ENCODE assay signal across 29 cellular contexts in genomic region chr1:223503348-223503747, GRCh38.
"Had no signal": no experiment of that assay in that cellular context is flagged by ENCODE, and none has a peak within 500 bp of the region (broad histone marks: within the 10 kb centered on the region; RNA-seq: fewer than 3 reads in every experiment).

No MANE protein-coding gene starts in this region.

- H3K4me3 ChIP-seq: left ventricle myocardium inferior, lung, neural progenitor cell, right atrium auricular region, right lobe of liver, smooth muscle cell, tibial nerve, uterus had no signal

- H3K4me1 Mint-ChIP-seq: immature natural killer cell; naive B cell; natural killer cell; stimulated activated memory B cell treated with anti-CD40 and anti-IgM and Interleukin-4, amounts not matched to agents 10 μg/mL and 1 μg/mL and 100 μg/mL, for 72 hours had no signal

- H3K4me1 ChIP-seq: left ventricle myocardium inferior, parathyroid adenoma, right atrium auricular region, right lobe of liver, tibial nerve, uterus had no signal

- H3K9me3 ChIP-seq: left ventricle myocardium inferior, neutrophil, right atrium auricular region, right lobe of liver, tibial nerve, uterus had no signal

- H3K27me3 Mint-ChIP-seq: stimulated activated naive CD8-positive, alpha-beta T cell treated with anti-CD3 and anti-CD28 coated beads, Interleukin-15, amount 100 ng/mL, for 72 hours; type B pancreatic cell had no signal

- H3K4me3 Mint-ChIP-seq: immature natural killer cell; mesothelial cell of epicardium; naive B cell; natural killer cell; nephron progenitor cell; neural progenitor cell; stimulated activated memory B cell treated with anti-CD40 and anti-IgM and Interleukin-4, amounts not matched to agents 10 μg/mL and 1 μg/mL and 100 μg/mL, for 72 hours; stimulated activated naive CD8-positive, alpha-beta T cell treated with anti-CD3 and anti-CD28 coated beads, Interleukin-15, amount 100 ng/mL, for 72 hours; type B pancreatic cell had no signal

- H3K27me3 ChIP-seq: neural progenitor cell, neutrophil, right atrium auricular region, right lobe of liver, tibial nerve, uterus had no signal

- H3K36me3 ChIP-seq: left ventricle myocardium inferior, neural progenitor cell, neutrophil, right atrium auricular region, right lobe of liver, tibial nerve, uterus had no signal

- H3K36me3 Mint-ChIP-seq: immature natural killer cell; mesothelial cell of epicardium; naive B cell; natural killer cell; neural progenitor cell; stimulated activated memory B cell treated with anti-CD40 and anti-IgM and Interleukin-4, amounts not matched to agents 10 μg/mL and 1 μg/mL and 100 μg/mL, for 72 hours; type B pancreatic cell had no signal

- DNase-seq: hippocampal formation; immature natural killer cell; kidney; left ventricle myocardium inferior; mesendoderm; naive B cell; natural killer cell; nephron progenitor cell; occipital lobe; right lobe of liver; stimulated activated CD4-positive, alpha-beta T cell treated with anti-CD3 and anti-CD28 coated beads, Interleukin-1b, Interleukin-23, amount 100 ng/mL, for 48 hours; stimulated activated CD4-positive, alpha-beta T cell treated with anti-CD3 and anti-CD28 coated beads, Interleukin-2, amount 100 ng/mL, for 48 hours; stimulated activated CD4-positive, alpha-beta T cell treated with anti-CD3 and anti-CD28 coated beads, Interleukin-4, amount 100 ng/mL, for 4 hours; stimulated activated CD8-positive, alpha-beta memory T cell treated with anti-CD3 and anti-CD28 coated beads, Interleukin-4, amount 100 ng/mL, for 48 hours; stimulated activated naive CD4-positive, alpha-beta T cell treated with Interleukin-2 at 50 U/mL for 16 hours; stimulated activated naive CD8-positive, alpha-beta T cell treated with anti-CD3 and anti-CD28 coated beads, Interleukin-15, amount 100 ng/mL, for 72 hours; substantia nigra; uterus had no signal

- H3K27ac Mint-ChIP-seq: immature natural killer cell; mesothelial cell of epicardium; naive B cell; natural killer cell; nephron progenitor cell; neural progenitor cell; progenitor cell of endocrine pancreas; stimulated activated memory B cell treated with anti-CD40 and anti-IgM and Interleukin-4, amounts not matched to agents 10 μg/mL and 1 μg/mL and 100 μg/mL, for 72 hours; stimulated activated naive CD8-positive, alpha-beta T cell treated with anti-CD3 and anti-CD28 coated beads, Interleukin-15, amount 100 ng/mL, for 72 hours; type B pancreatic cell had no signal

- H3K9ac ChIP-seq: neural progenitor cell, parathyroid adenoma had no signal

- ATAC-seq: natural killer cell; right lobe of liver; stimulated activated memory B cell treated with anti-CD40 and anti-IgM and Interleukin-4, amounts not matched to agents 10 μg/mL and 1 μg/mL and 100 μg/mL, for 72 hours; stimulated activated naive CD8-positive, alpha-beta T cell treated with anti-CD3 and anti-CD28 coated beads, Interleukin-15, amount 100 ng/mL, for 72 hours had no signal

- H3K27ac ChIP-seq: left ventricle myocardium inferior, neural progenitor cell, neutrophil, parathyroid adenoma, right atrium auricular region, right lobe of liver, tibial nerve, uterus had no signal

- H3K9me3 Mint-ChIP-seq: mesothelial cell of epicardium; nephron progenitor cell; stimulated activated memory B cell treated with anti-CD40 and anti-IgM and Interleukin-4, amounts not matched to agents 10 μg/mL and 1 μg/mL and 100 μg/mL, for 72 hours; stimulated activated naive CD8-positive, alpha-beta T cell treated with anti-CD3 and anti-CD28 coated beads, Interleukin-15, amount 100 ng/mL, for 72 hours; type B pancreatic cell had no signal
